ENCODE assay signal across 18 cellular contexts in genomic region chr1:6801199-6801598, GRCh38. TPM values are rescaled to one million over a fixed set of nuclear protein-coding genes. Genes with fewer than 3 reads are reported as not detected.
DNase-seq lines count a peak whose midpoint lies in the region; ATAC-seq and TF ChIP-seq lines count a peak whose summit lies in the region.
"Had no signal": no experiment of that assay in that cellular context is flagged by ENCODE, and none has a peak within 500 bp of the region (broad histone marks: within the 10 kb centered on the region; RNA-seq: fewer than 3 reads in every experiment).

No MANE protein-coding gene starts in this region.

- TF ChIP-seq EP300 in sigmoid colon (IDR thresholded peaks at IDR 0.05) = no peak

- H3K27ac ChIP-seq in BLaER1 (0 out of 2 replicates have a peak overlapping the region, but pooled peaks have one; percentile 21), brain microvascular endothelial cell (peak overlapping the region; percentile 3), sigmoid colon (peak overlapping the region; percentile 8 to 55 (median 50))
- H3K27ac ChIP-seq: WERI-Rb-1 had no signal

- peak; percentile 72 for ATAC-seq in left ventricle myocardium superior
- ATAC-seq: left colon; natural killer cell treated with Interleukin-12 subunit alpha and Interleukin-12 subunit beta and Interleukin-15 and Interleukin-18, amount 100 ng/mL, for 72 hours; sciatic nerve; T-cell had no signal

- DNase-seq in brain microvascular endothelial cell (no peak), left ventricle myocardium superior (no peak), sigmoid colon (no peak), HUDEP-2 (lab: John Stamatoyannopoulos, UW; ENCODE audit: unreplicated experiment in 76 of 76) (no peak), EL (no peak), CD1c-positive myeloid dendritic cell (ENCODE audit: extremely low spot score) (no peak), NCI-H2029 treated with DMSO at 0.1 percent for 48 hours (lab: John Stamatoyannopoulos, UW) (no peak)
- DNase-seq: amygdala; left colon; NCI-H1092; NCI-H748 treated with DMSO at 0.1 percent for 48 hours; Peyer's patch; stimulated activated CD4-positive, alpha-beta T cell treated with anti-CD3 and anti-CD28 coated beads, Interleukin-4, amount 100 ng/mL, for 1 hour; T-cell; WERI-Rb-1 had no signal

- TF ChIP-seq CTCF in brain microvascular endothelial cell (IDR thresholded peaks at IDR 0.05; ENCODE audit: low read depth, low read length, missing control alignments) = no peak
- TF ChIP-seq CTCF in sigmoid colon (IDR thresholded peaks at IDR 0.05) = no peak

- H3K4me1 ChIP-seq in BLaER1 = peaks cover 48% of the 10 kb centered on the region
- H3K4me1 ChIP-seq in sigmoid colon = peaks cover 0 to 63% (median 47%) of the 10 kb centered on the region in 4 donors

- H3K36me3 ChIP-seq in BLaER1 = peaks cover 17% of the 10 kb centered on the region
- no peaks in the 10 kb centered on the region for H3K36me3 ChIP-seq in brain microvascular endothelial cell (replicated peaks)
- H3K36me3 ChIP-seq in sigmoid colon = no peaks in the 10 kb centered on the region
- H3K36me3 ChIP-seq: Peyer's patch had no signal

- no peak overlapping the region for H3K9ac ChIP-seq in BLaER1

- H3K9me3 ChIP-seq in BLaER1 (no peaks in the 10 kb centered on the region), sigmoid colon (no peaks in the 10 kb centered on the region)
- H3K9me3 ChIP-seq: Peyer's patch had no signal

- peak overlapping the region; percentile 37 for H3K4me2 ChIP-seq in BLaER1

- H3K4me3 ChIP-seq in BLaER1 = no peak overlapping the region
- H3K4me3 ChIP-seq in brain microvascular endothelial cell (ENCODE audit: low read depth, low read length) = no peak overlapping the region
- H3K4me3 ChIP-seq in sigmoid colon = no peak overlapping the region
- H3K4me3 ChIP-seq: Peyer's patch had no signal

- WGBS in sigmoid colon, 2 donors = 93 to 96% methylated on average over 2 of the region's 2 CpGs

- no peak for TF ChIP-seq POLR2A in sigmoid colon (IDR thresholded peaks at IDR 0.05)

- no peaks in the 10 kb centered on the region for H3K27me3 ChIP-seq in BLaER1
- H3K27me3 ChIP-seq in brain microvascular endothelial cell (replicated peaks) = no peaks in the 10 kb centered on the region
- H3K27me3 ChIP-seq in sigmoid colon = no peaks in the 10 kb centered on the region
- H3K27me3 ChIP-seq: Peyer's patch had no signal

- in situ Hi-C loops in brain microvascular endothelial cell (cut with HindIII; ENCODE audit: low pct_ligation_motif_present, low sequenced_read_pairs) = no loop called here

- H4K20me1 ChIP-seq in BLaER1 = peaks cover 100% of the 10 kb centered on the region

- intact Hi-C loops in left ventricle myocardium superior (cut with micrococcal nuclease) = no loop called here
- intact Hi-C loops in sigmoid colon (cut with DNase I) = no loop called here

RNA-seq across cellular contexts. Expression of gene CAMTA1, which starts 15.9 kb away (rescaled TPM):
- total RNA-seq in left ventricle myocardium superior (166 TPM), sigmoid colon (100 to 1,000 TPM; 153 to 178 (median 168) TPM)
- polyA plus RNA-seq in sigmoid colon = 100 to 1,000 TPM in 2 of 3 donors, 10 to 100 TPM in 1; 97.9 to 196 (median 181) TPM
